In the genomic region with DNA sequence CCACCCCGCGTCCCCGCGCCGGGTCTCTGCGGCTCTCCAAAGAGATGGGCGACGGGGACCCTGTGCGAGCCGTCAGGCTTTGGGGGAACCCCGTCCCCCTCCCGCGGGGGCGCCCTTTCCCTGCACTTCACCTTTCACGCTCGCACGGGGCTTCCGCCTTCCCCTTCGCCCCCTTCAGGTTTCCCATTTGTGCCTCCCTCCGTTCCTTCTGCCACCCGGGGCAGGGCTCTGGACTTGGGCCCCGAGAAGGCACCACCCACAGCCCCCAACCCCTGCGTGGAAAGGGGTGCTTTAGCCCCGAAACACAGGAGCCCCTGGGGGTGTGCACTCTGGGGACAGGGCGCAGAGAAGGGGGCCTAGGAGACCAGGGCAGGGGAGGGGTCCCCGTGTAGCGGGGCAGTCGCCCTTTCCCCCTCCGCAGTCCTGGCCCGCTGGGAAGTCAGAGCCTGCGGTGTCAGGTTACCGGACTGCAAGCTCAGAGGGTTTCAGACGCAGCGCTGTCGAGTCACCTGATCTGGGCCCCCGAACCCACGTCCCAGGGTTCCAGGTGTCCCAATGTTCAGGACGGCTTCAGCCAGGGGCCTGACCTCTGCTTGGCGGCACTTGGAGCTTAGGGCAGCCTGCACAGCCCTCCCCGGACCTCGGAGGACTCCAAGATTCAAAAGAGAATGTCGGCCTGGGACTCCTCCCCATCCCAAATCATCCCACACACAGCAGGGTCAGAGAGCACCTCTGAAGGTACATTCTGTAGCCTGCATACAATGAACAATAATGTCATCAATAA, we compare ENCODE assay signal across 10 cellular contexts. TPM values are rescaled to one million over a fixed set of nuclear protein-coding genes. Genes with fewer than 3 reads are reported as not detected.
DNase-seq lines count a peak whose midpoint lies in the region; ATAC-seq and TF ChIP-seq lines count a peak whose summit lies in the region.
"Had no signal": no experiment of that assay in that cellular context is flagged by ENCODE, and none has a peak within 500 bp of the region (broad histone marks: within the 10 kb centered on the region; RNA-seq: fewer than 3 reads in every experiment).

No MANE protein-coding gene starts in this region.

- no peaks in the 10 kb centered on the region for H3K9me3 Mint-ChIP-seq in stimulated activated naive CD8-positive, alpha-beta T cell treated with anti-CD3 and anti-CD28 coated beads, Interleukin-15, amount 100 ng/mL, for 72 hours
- H3K9me3 Mint-ChIP-seq: activated CD8-positive, alpha-beta T cell treated with anti-CD3 and anti-CD28 coated beads for 36 hours had no signal

- H3K4ac ChIP-seq in mesenchymal stem cell (ENCODE audit: low read depth in 1 of 2, low read length in 2 of 2) = no peak overlapping the region

- no peak overlapping the region for H3K14ac ChIP-seq in mesenchymal stem cell (ENCODE audit: low read length in 2 of 2)

- peak overlapping the region; percentile 39 for H3K4me3 ChIP-seq in colonic mucosa
- H3K4me3 ChIP-seq in mesenchymal stem cell (ENCODE audit: insufficient read depth in 1 of 2, low read depth in 1 of 2, low read length in 2 of 2) = peak overlapping the region in 1 of 2 experiments; percentile 54
- peak overlapping the region; percentile 22 to 37 for H3K4me3 ChIP-seq in vagina

- H2AFZ ChIP-seq in mesenchymal stem cell (ENCODE audit: low read depth, low read length) = no peak overlapping the region

- H3K4me1 ChIP-seq in colonic mucosa (no peaks in the 10 kb centered on the region), mesenchymal stem cell (ENCODE audit: control insufficient read depth, insufficient read depth, low read depth, low read length) (peaks cover 16% of the 10 kb centered on the region), vagina (peaks cover 7% of the 10 kb centered on the region)

- H4K91ac ChIP-seq in mesenchymal stem cell (ENCODE audit: low read length) = no peak overlapping the region

- WGBS in mesenchymal stem cell = 3% methylated on average over 32 of the region's 42 CpGs

- no peak overlapping the region for H3K18ac ChIP-seq in mesenchymal stem cell (ENCODE audit: low read depth in 1 of 2, low read length in 2 of 2)

- peak; percentile 48 for ATAC-seq in stimulated activated naive CD8-positive, alpha-beta T cell treated with anti-CD3 and anti-CD28 coated beads, Interleukin-15, amount 100 ng/mL, for 72 hours
- ATAC-seq in stimulated activated naive CD8-positive, alpha-beta T cell treated with anti-CD3 and anti-CD28 coated beads, Interleukin-15, Interleukin-2, amounts not matched to agents 100 U/mL and 50 U/mL, for 24 hours = no peak
- ATAC-seq in GM19328 (IDR thresholded peaks at IDR 0.05; ENCODE audit: unreplicated experiment) (no peak), GM18873 (IDR thresholded peaks at IDR 0.05; ENCODE audit: low FRiP score, unreplicated experiment) (no peak)
- ATAC-seq: activated CD8-positive, alpha-beta T cell treated with anti-CD3 and anti-CD28 coated beads for 36 hours had no signal

- H3K23ac ChIP-seq in mesenchymal stem cell (ENCODE audit: low read length in 2 of 2) = no peak overlapping the region

- H3K27me3 ChIP-seq in colonic mucosa = peaks cover 10% of the 10 kb centered on the region
- peaks cover 37 to 55% of the 10 kb centered on the region in 2 experiments for H3K27me3 ChIP-seq in mesenchymal stem cell (ENCODE audit: control insufficient read depth in 1 of 2, insufficient read depth in 1 of 2, low read length in 2 of 2)
- no peaks in the 10 kb centered on the region for H3K27me3 ChIP-seq in vagina

- TF ChIP-seq CTCF in colonic mucosa (IDR thresholded peaks at IDR 0.05) (no peak), vagina (IDR thresholded peaks at IDR 0.05) (no peak)

- H3K9me3 ChIP-seq in colonic mucosa = no peaks in the 10 kb centered on the region
- H3K9me3 ChIP-seq in mesenchymal stem cell (ENCODE audit: control insufficient read depth, low read length) = no peaks in the 10 kb centered on the region
- H3K9me3 ChIP-seq in vagina = no peaks in the 10 kb centered on the region

- no peak overlapping the region for H2BK120ac ChIP-seq in mesenchymal stem cell (ENCODE audit: low read depth, low read length)

- no peak overlapping the region for H2BK12ac ChIP-seq in mesenchymal stem cell (ENCODE audit: low read length in 2 of 2)

- H4K8ac ChIP-seq in mesenchymal stem cell (ENCODE audit: low read length) = no peak overlapping the region

- H3K4me3 Mint-ChIP-seq in stimulated activated naive CD8-positive, alpha-beta T cell treated with anti-CD3 and anti-CD28 coated beads, Interleukin-15, amount 100 ng/mL, for 72 hours = peak overlapping the region; percentile 51 to 54
- H3K4me3 Mint-ChIP-seq: activated CD8-positive, alpha-beta T cell treated with anti-CD3 and anti-CD28 coated beads for 36 hours had no signal

- H3K27ac Mint-ChIP-seq in stimulated activated naive CD8-positive, alpha-beta T cell treated with anti-CD3 and anti-CD28 coated beads, Interleukin-15, amount 100 ng/mL, for 72 hours = no peak overlapping the region
- H3K27ac Mint-ChIP-seq: activated CD8-positive, alpha-beta T cell treated with anti-CD3 and anti-CD28 coated beads for 36 hours had no signal

- H3K4me1 Mint-ChIP-seq in stimulated activated naive CD8-positive, alpha-beta T cell treated with anti-CD3 and anti-CD28 coated beads, Interleukin-15, amount 100 ng/mL, for 72 hours = peaks cover 10% of the 10 kb centered on the region

- DNase-seq in stimulated activated naive CD8-positive, alpha-beta T cell treated with anti-CD3 and anti-CD28 coated beads, Interleukin-15, amount 100 ng/mL, for 72 hours = no peak
- no peak for DNase-seq in stimulated activated naive CD8-positive, alpha-beta T cell treated with anti-CD3 and anti-CD28 coated beads, Interleukin-15, Interleukin-2, amounts not matched to agents 100 U/mL and 50 U/mL, for 24 hours
- DNase-seq in colonic mucosa (no peak), mesenchymal stem cell (no peak), vagina (ENCODE audit: extremely low spot score in 2 of 2) (no peak), mesenteric fat pad (ENCODE audit: low spot score) (no peak)
- DNase-seq: activated CD8-positive, alpha-beta T cell treated with anti-CD3 and anti-CD28 coated beads for 36 hours; effector CD8-positive, alpha-beta T cell had no signal

- H3K27ac ChIP-seq in colonic mucosa (no peak overlapping the region), mesenchymal stem cell (ENCODE audit: low read length, poor library complexity, severe bottlenecking) (no peak overlapping the region), vagina (no peak overlapping the region)

- H3K4me2 ChIP-seq in mesenchymal stem cell (ENCODE audit: low read length, poor library complexity, severe bottlenecking) = peak overlapping the region; percentile 8

- H2AK5ac ChIP-seq in mesenchymal stem cell (ENCODE audit: low read length, severe bottlenecking) = no peak overlapping the region

- H3K9ac ChIP-seq in colonic mucosa (ENCODE audit: low read depth in 2 of 2, low read length in 2 of 2) (peak overlapping the region in 1 of 2 donors; percentile 19), mesenchymal stem cell (ENCODE audit: low read length) (no peak overlapping the region)

- H3K27me3 Mint-ChIP-seq in stimulated activated naive CD8-positive, alpha-beta T cell treated with anti-CD3 and anti-CD28 coated beads, Interleukin-15, amount 100 ng/mL, for 72 hours = peaks cover 76% of the 10 kb centered on the region

- no peak overlapping the region for H2BK5ac ChIP-seq in mesenchymal stem cell (ENCODE audit: low read depth, low read length, poor library complexity, severe bottlenecking)

- H3K79me1 ChIP-seq in mesenchymal stem cell (replicated peaks; ENCODE audit: low read length, poor library complexity, severe bottlenecking) = no peaks in the 10 kb centered on the region

- TF ChIP-seq POLR2A in vagina (IDR thresholded peaks at IDR 0.05) = no peak

- intact Hi-C loops in colonic mucosa (cut with DNase I) (no loop called here), vagina (cut with DNase I) (no loop called here)

- H2BK15ac ChIP-seq in mesenchymal stem cell (ENCODE audit: low read depth, poor library complexity, severe bottlenecking) = no peak overlapping the region

- H3K36me3 ChIP-seq in colonic mucosa (no peaks in the 10 kb centered on the region), mesenchymal stem cell (ENCODE audit: control insufficient read depth in 1 of 2, insufficient read depth in 2 of 2, low read depth in 1 of 2, low read length in 2 of 2) (no peaks in the 10 kb centered on the region), vagina (no peaks in the 10 kb centered on the region)

RNA-seq across cellular contexts. Expression of a gene that starts 6.7 kb away (rescaled TPM):
- total RNA-seq in colonic mucosa (1 to 10 TPM in 1 of 2 donors, under 1 TPM in 1; 0.72 to 1.8 TPM), vagina (0.25 TPM), mesenteric fat pad (0.16 TPM)
- polyA plus RNA-seq in mesenchymal stem cell (2013, experiment 1 of 2) = not detected
- polyA plus RNA-seq in mesenchymal stem cell (2013, experiment 2 of 2) = not detected

RNA-seq across cellular contexts. Expression of a gene that starts 40.1 kb away (rescaled TPM):
- total RNA-seq in colonic mucosa (10 to 100 TPM; 45.2 to 45.4 TPM), vagina (22.6 TPM), mesenteric fat pad (10.4 TPM)
- polyA plus RNA-seq in mesenchymal stem cell (2013, experiment 1 of 2) = 0.10 TPM
- polyA plus RNA-seq in mesenchymal stem cell (2013, experiment 2 of 2) = 0.14 TPM

RNA-seq across cellular contexts. Expression of a gene that starts 44.6 kb away (rescaled TPM):
- 100 to 1,000 TPM; 111 to 285 TPM for total RNA-seq in colonic mucosa
- 20.4 TPM for polyA plus RNA-seq in mesenchymal stem cell (2013, experiment 1 of 2)
- polyA plus RNA-seq in mesenchymal stem cell (2013, experiment 2 of 2) = 19.2 TPM
- total RNA-seq in vagina = 52.3 TPM
- 149 TPM for total RNA-seq in mesenteric fat pad
